In the genomic region with DNA sequence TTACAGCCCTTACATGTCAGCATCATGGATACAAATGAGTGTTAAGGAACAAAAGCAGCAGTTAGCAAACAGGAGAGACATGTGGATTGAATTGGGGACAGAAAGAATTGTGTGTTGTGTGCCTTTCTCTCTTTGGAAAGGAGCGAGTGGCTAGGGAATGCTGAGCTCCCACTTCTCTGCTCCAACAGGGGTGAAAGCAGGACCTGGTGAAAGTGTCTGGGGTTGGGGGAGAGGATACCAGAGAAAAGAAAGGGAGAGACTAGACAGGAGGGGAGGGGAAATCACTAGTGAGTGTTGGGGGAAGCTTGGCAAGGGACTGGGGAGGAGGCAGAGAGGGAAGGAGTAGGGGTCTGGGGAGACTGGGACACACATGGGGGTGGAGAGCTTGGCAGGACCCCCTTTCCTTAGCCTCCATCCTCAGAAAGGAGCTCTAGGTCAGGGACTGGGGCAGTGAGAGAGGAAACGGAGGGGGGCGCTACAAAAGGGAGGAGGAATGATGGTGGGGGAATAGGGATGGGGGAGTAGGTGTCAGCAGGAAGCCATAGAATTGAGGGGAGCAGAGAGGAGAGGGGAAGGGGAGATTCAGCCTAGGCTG, we compare ENCODE assay signal across 11 cellular contexts. TPM values are rescaled to one million over a fixed set of nuclear protein-coding genes. Genes with fewer than 3 reads are reported as not detected.
A peak's percentile ranks its signal among the peaks of the same experiment; 100 is the strongest.
DNase-seq lines count a peak whose midpoint lies in the region; ATAC-seq and TF ChIP-seq lines count a peak whose summit lies in the region.
"Had no signal": no experiment of that assay in that cellular context is flagged by ENCODE, and none has a peak within 500 bp of the region (broad histone marks: within the 10 kb centered on the region; RNA-seq: fewer than 3 reads in every experiment).

No MANE protein-coding gene starts in this region.

- no peak for ATAC-seq in lower lobe of right lung
- no peak for ATAC-seq in GM21515 (IDR thresholded peaks at IDR 0.05; ENCODE audit: unreplicated experiment)

- WGBS in mammary epithelial cell (ENCODE audit: low coverage, missing lambda C conversion rate): no CpG with 5 or more reads among the region's 3 CpGs
- WGBS in suprapubic skin: 49% methylated on average over 3 of the region's 3 CpGs

- H3K27ac Mint-ChIP-seq in HFFc6: peak overlapping the region; percentile 76

- peak overlapping the region; percentile 95 for H3K4me2 ChIP-seq in mammary epithelial cell (ENCODE audit: insufficient read depth, low read depth, low read length)

- peak overlapping the region; percentile 77 to 86 (median 85) for H3K4me3 ChIP-seq in mammary epithelial cell (replicated peaks in 1 of 3; ENCODE audit: insufficient read depth in 1 of 3, low read depth in 2 of 3, low read length in 3 of 3)
- H3K4me3 ChIP-seq in lower lobe of right lung: peak overlapping the region; percentile 17
- H3K4me3 ChIP-seq in suprapubic skin: peak overlapping the region; percentile 87

- H3K4me3 Mint-ChIP-seq in HFFc6: peak overlapping the region; percentile 89

- H3K36me3 ChIP-seq in mammary epithelial cell (ENCODE audit: insufficient read depth, low read length) (no peaks in the 10 kb centered on the region), lower lobe of right lung (no peaks in the 10 kb centered on the region), suprapubic skin (no peaks in the 10 kb centered on the region)

- intact Hi-C loops in mammary epithelial cell (cut with micrococcal nuclease): loop anchor here (1.0 kb wide), 1 partner anchor 13 kb away; no protein-coding TSS in a partner anchor
- intact Hi-C loops in lower lobe of right lung (cut with DNase I): loop anchor here (10.0 kb wide), 1 partner anchor 99 kb away; no protein-coding TSS in a partner anchor

- dilution Hi-C loops in mammary epithelial cell (cut with HindIII; ENCODE audit: low sequenced_read_pairs): loop anchor here (5.0 kb wide), 1 partner anchor 67 kb away; no protein-coding TSS in a partner anchor

- TF ChIP-seq EP300 in suprapubic skin (IDR thresholded peaks at IDR 0.05): no peak

- peaks cover 82% of the 10 kb centered on the region for H3K4me1 Mint-ChIP-seq in HFFc6 (ENCODE audit: low read depth)

- in situ Hi-C loops in mammary epithelial cell (cut with MboI; ENCODE audit: low sequenced_read_pairs in 2 of 2): loop anchor here (5.0 to 10.0 kb wide), 2 partner anchors 37 to 109 kb away; no protein-coding TSS in a partner anchor

- DNase-seq in HFFc6: no peak
- no peak for DNase-seq in mammary epithelial cell
- no peak for DNase-seq in lower lobe of right lung
- no peak for DNase-seq in suprapubic skin (ENCODE audit: low spot score in 2 of 2)
- no peak for DNase-seq in stimulated activated CD4-positive, alpha-beta T cell treated with anti-CD3 and anti-CD28 coated beads, Interleukin-4, amount 100 ng/mL, for 1 hour
- DNase-seq in stimulated activated CD4-positive, alpha-beta T cell treated with anti-CD3 and anti-CD28 coated beads, Interleukin-4, amount 100 ng/mL, for 4 hours: no peak
- no peak for DNase-seq in NCI-H2227 (lab: John Stamatoyannopoulos, UW; ENCODE audit: unreplicated experiment)
- DNase-seq: DMS53, posterior cingulate gyrus had no signal

- H3K36me3 Mint-ChIP-seq in HFFc6 (ENCODE audit: low read depth): peaks cover 6% of the 10 kb centered on the region; the same call in 1 of the 2 replicates

- no peaks in the 10 kb centered on the region for H3K9me3 ChIP-seq in mammary epithelial cell (replicated peaks; ENCODE audit: insufficient read depth, low read length)
- H3K9me3 ChIP-seq in lower lobe of right lung: no peaks in the 10 kb centered on the region
- no peaks in the 10 kb centered on the region for H3K9me3 ChIP-seq in suprapubic skin

- CTCF ChIA-PET in mammary epithelial cell (lab: Charles Lee; ENCODE audit: low non-redundant PET): interaction anchor here (0.6 kb wide), 2 partner anchors 43 to 1144 kb away, joined by 3 to 13 read pairs; no protein-coding TSS in a partner anchor

- BruUV-seq in mammary epithelial cell (replicated peaks; lab: Mats Ljungman, UMichigan): no TSS peak

- TF ChIP-seq POLR2A in suprapubic skin (IDR thresholded peaks at IDR 0.05): no peak

- peaks cover 79% of the 10 kb centered on the region for H3K79me2 ChIP-seq in mammary epithelial cell (ENCODE audit: insufficient read depth, low read length)

- peaks cover 2% of the 10 kb centered on the region; the same call in 1 of the 2 replicates for H3K27me3 Mint-ChIP-seq in HFFc6 (ENCODE audit: insufficient read depth)

- H3K27ac ChIP-seq in mammary epithelial cell (ENCODE audit: insufficient read depth, low read depth, low read length) (peak overlapping the region; percentile 19), lower lobe of right lung (no peak overlapping the region), suprapubic skin (peak overlapping the region; percentile 92)

- no peak overlapping the region for H3K9ac ChIP-seq in mammary epithelial cell (ENCODE audit: insufficient read depth, low read length)

- TF ChIP-seq CTCF in HFFc6 (IDR thresholded peaks at IDR 0.05): peak; percentile 28; the same call in 1 of the 2 replicates
- peak in 1 of 2 donors; percentile 27 for TF ChIP-seq CTCF in mammary epithelial cell (conservative IDR thresholded peaks at IDR 0.05 in 1 of 2, IDR thresholded peaks at IDR 0.05 in 1 of 2; ENCODE audit: extremely low read depth in 1 of 2, insufficient read depth in 1 of 2, low read depth in 1 of 2, low read length in 2 of 2)
- TF ChIP-seq CTCF in lower lobe of right lung (IDR thresholded peaks at IDR 0.05): no peak
- TF ChIP-seq CTCF in suprapubic skin (IDR thresholded peaks at IDR 0.05): no peak

- H2AFZ ChIP-seq in mammary epithelial cell (ENCODE audit: low read depth, low read length): no peak overlapping the region

- no peaks in the 10 kb centered on the region for H3K9me3 Mint-ChIP-seq in HFFc6

- peaks cover 38% of the 10 kb centered on the region for H3K4me1 ChIP-seq in mammary epithelial cell (ENCODE audit: insufficient read depth, low read length)
- peaks cover 18% of the 10 kb centered on the region for H3K4me1 ChIP-seq in lower lobe of right lung
- peaks cover 36% of the 10 kb centered on the region for H3K4me1 ChIP-seq in suprapubic skin

- no peaks in the 10 kb centered on the region for H3K27me3 ChIP-seq in mammary epithelial cell (ENCODE audit: insufficient read depth, low read length)
- peaks cover 19% of the 10 kb centered on the region for H3K27me3 ChIP-seq in lower lobe of right lung (ENCODE audit: low read depth)
- H3K27me3 ChIP-seq in suprapubic skin: no peaks in the 10 kb centered on the region

- H4K20me1 ChIP-seq in mammary epithelial cell (ENCODE audit: insufficient read depth, low read length): no peaks in the 10 kb centered on the region

RNA-seq across cellular contexts. Expression of gene KIRREL1, which starts 2.2 kb away (rescaled TPM):
- total RNA-seq in HFFc6 (2021; fragmentation: NEBNext Ultra II Directional; extraction: Animal tissue kit (Norgen Biotek cat#: 25700)): 100 to 1,000 TPM in 5 of 6 experiments, 10 to 100 TPM in 1; 99.5 to 121 (median 107) TPM
- 100 to 1,000 TPM in 1 of 2 donors, 10 to 100 TPM in 1; 92.2 to 130 TPM for total RNA-seq in mammary epithelial cell
- polyA plus RNA-seq in mammary epithelial cell: 43.7 TPM
- 159 TPM for polyA minus RNA-seq in mammary epithelial cell
- 26.9 TPM for total RNA-seq in lower lobe of right lung
- 10 to 100 TPM; 12.5 to 18.9 (median 15.5) TPM for total RNA-seq in suprapubic skin
- total RNA-seq: T-helper 1 cell treated with Interleukin-12 subunit alpha and Interleukin-12 subunit beta and Interleukin-4 antibody, amounts not matched to agents 30 ng/mL and 1 ng/mL, for 36 hours had no signal

Comparison
In these comparisons a context has a peak if more than half of its experiments do, and no peak if none do; other contexts are left out.
1. H3K4me3 ChIP-seq: peak in every context shown above with its lines; median percentile 87 in suprapubic skin; 85 in mammary epithelial cell; 17 in lower lobe of right lung.